Comparison of ENCODE assay signal across 8 cellular contexts in the genomic region with DNA sequence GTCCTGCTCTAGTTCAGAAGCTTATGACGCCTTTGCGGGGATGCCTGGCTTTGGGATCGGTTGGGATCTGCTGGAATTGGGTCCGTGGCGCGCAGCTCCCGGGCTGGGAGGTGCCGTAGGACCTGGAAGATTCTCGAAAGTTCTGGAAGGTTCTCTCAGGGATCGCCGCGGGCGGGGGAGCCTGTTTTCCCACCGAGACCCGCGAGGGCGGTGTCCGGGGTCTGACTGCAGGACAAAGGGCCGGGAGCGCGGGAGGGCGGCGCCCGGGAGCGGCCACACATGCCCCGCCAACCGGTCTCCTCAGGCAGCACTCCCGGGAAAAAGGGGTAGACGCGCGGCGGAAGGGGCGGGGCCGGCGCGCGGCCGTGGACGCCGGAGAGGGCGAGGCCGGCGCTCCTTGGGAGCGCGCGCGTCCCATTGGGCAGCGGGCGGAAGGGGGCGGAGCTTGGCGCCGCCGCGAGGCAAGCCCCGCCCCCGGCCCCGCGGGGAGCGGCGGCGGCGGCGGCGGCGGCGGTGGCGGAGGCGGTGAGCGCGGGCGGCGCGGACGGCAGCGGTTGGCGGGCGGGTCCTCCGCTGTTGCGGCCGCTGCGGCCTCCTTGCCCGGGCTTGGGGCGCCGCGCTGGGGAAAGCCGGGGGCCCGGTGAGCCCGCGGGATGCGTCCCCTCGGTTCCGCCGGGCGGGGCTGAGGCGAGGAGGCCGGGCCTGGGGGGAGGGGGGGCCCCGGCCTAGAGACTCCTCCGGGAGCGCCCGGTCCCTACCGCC. TPM values are rescaled to one million over a fixed set of nuclear protein-coding genes. Genes with fewer than 3 reads are reported as not detected.
DNase-seq lines count a peak whose midpoint lies in the region; ATAC-seq, FAIRE-seq and TF ChIP-seq lines count a peak whose summit lies in the region.

No MANE protein-coding gene starts in this region.

- peak overlapping the region; percentile 84 for H3K27ac Mint-ChIP-seq in T-helper 1 cell treated with Interleukin-12 subunit alpha and Interleukin-12 subunit beta and Interleukin-4 antibody, amounts not matched to agents 30 μg/mL and 1 μg/mL, for 36 hours

- DNase-seq in GM12892 (ENCODE audit: insufficient read length) (peak; percentile 99), NCI-H1436 treated with DMSO at 0.1 percent for 48 hours (lab: John Stamatoyannopoulos, UW) (peak; percentile 19), amygdala (lab: John Stamatoyannopoulos, UW) (peak; percentile 38 to 98 (median 81)), right cardiac atrium (peak; percentile 92 to 97 (median 97)), putamen (ENCODE audit: low spot score) (peak; percentile 93), uterus (peak; percentile 88 to 90)

- peaks cover 10% of the 10 kb centered on the region for H3K4me1 Mint-ChIP-seq in T-helper 1 cell treated with Interleukin-12 subunit alpha and Interleukin-12 subunit beta and Interleukin-4 antibody, amounts not matched to agents 30 μg/mL and 1 μg/mL, for 36 hours (ENCODE audit: low read depth)

- WGBS in right cardiac atrium, result under 1% methylated on average over 97 of the region's 101 CpGs

- ATAC-seq in HG02798 (IDR thresholded peaks at IDR 0.05; ENCODE audit: poor library complexity, unreplicated experiment), result peak; percentile 96
- peak; percentile 98 to 99 for ATAC-seq in right cardiac atrium

- peak; percentile 67; the same call in 1 of the 2 replicates for TF ChIP-seq POLR2A in GM12892 (IDR thresholded peaks at IDR 0.05; ENCODE audit: low read depth, low read length)
- peak; percentile 64 to 77 for TF ChIP-seq POLR2A in uterus (IDR thresholded peaks at IDR 0.05)

- H3K4me1 ChIP-seq in right cardiac atrium (ENCODE audit: control insufficient read depth, insufficient read depth, low read length), result peaks cover 2% of the 10 kb centered on the region
- peaks cover 5 to 15% of the 10 kb centered on the region in 2 donors for H3K4me1 ChIP-seq in uterus

- H3K27ac ChIP-seq in right cardiac atrium (ENCODE audit: low read length) (peak overlapping the region; percentile 96), uterus (peak overlapping the region; percentile 93 to 99)

- H3K36me3 Mint-ChIP-seq in T-helper 1 cell treated with Interleukin-12 subunit alpha and Interleukin-12 subunit beta and Interleukin-4 antibody, amounts not matched to agents 30 μg/mL and 1 μg/mL, for 36 hours (ENCODE audit: low read depth), result peaks cover 17% of the 10 kb centered on the region

- intact Hi-C loops in right cardiac atrium (cut with DNase I), result loop anchor here in 2 of 4 donors (10.0 kb wide), 1 partner anchor 70 kb away; the partner anchor contains the start of gene EFNA2 (in 2 of the 2)
- intact Hi-C loops in uterus (cut with DNase I; ENCODE audit: low total_unique reads), result no loop called here

- H3K27me3 Mint-ChIP-seq in T-helper 1 cell treated with Interleukin-12 subunit alpha and Interleukin-12 subunit beta and Interleukin-4 antibody, amounts not matched to agents 30 μg/mL and 1 μg/mL, for 36 hours (ENCODE audit: low read depth), result no peaks in the 10 kb centered on the region

- H3K36me3 ChIP-seq in uterus, result no peaks in the 10 kb centered on the region

- H3K9me3 ChIP-seq in right cardiac atrium (ENCODE audit: control insufficient read depth, low read length), result no peaks in the 10 kb centered on the region
- no peaks in the 10 kb centered on the region for H3K9me3 ChIP-seq in uterus

- peak overlapping the region; percentile 92 for H3K4me3 Mint-ChIP-seq in T-helper 1 cell treated with Interleukin-12 subunit alpha and Interleukin-12 subunit beta and Interleukin-4 antibody, amounts not matched to agents 30 μg/mL and 1 μg/mL, for 36 hours

- peak in 3 of 4 experiments; percentile 3 to 52 (median 17) for TF ChIP-seq CTCF in uterus (IDR thresholded peaks at IDR 0.05)

- H3K27me3 ChIP-seq in right cardiac atrium (ENCODE audit: control insufficient read depth, insufficient read depth) (no peaks in the 10 kb centered on the region), uterus (no peaks in the 10 kb centered on the region)

- H3K4me3 ChIP-seq in right cardiac atrium (ENCODE audit: low read length), result peak overlapping the region; percentile 96
- H3K4me3 ChIP-seq in uterus, result peak overlapping the region; percentile 72 to 94

- peak; percentile 99 for FAIRE-seq in GM12892 (lab: Jason Lieb, UNC)

- no peaks in the 10 kb centered on the region for H3K9me3 Mint-ChIP-seq in T-helper 1 cell treated with Interleukin-12 subunit alpha and Interleukin-12 subunit beta and Interleukin-4 antibody, amounts not matched to agents 30 μg/mL and 1 μg/mL, for 36 hours

RNA-seq across cellular contexts. Expression of gene NDUFS7, which starts 29.0 kb away (rescaled TPM):
- polyA plus RNA-seq in GM12892 (2012; ENCODE audit: missing spikeins), result 13.5 TPM
- total RNA-seq in right cardiac atrium, result 100 to 1,000 TPM; 209 to 294 (median 259) TPM
- polyA plus RNA-seq in right cardiac atrium, result 437 TPM
- 10 to 100 TPM; 39.2 to 65.5 (median 42.1) TPM for total RNA-seq in uterus

RNA-seq across cellular contexts. Expression of gene GAMT, which starts 46.7 kb away (rescaled TPM):
- polyA plus RNA-seq in GM12892 (2012; ENCODE audit: missing spikeins), result 12.3 TPM
- total RNA-seq in right cardiac atrium (10 to 100 TPM; 49.2 to 76.2 (median 66.4) TPM), uterus (10 to 100 TPM in 2 of 4 donors, 1 to 10 TPM in 2; 3.3 to 14.4 (median 8.4) TPM)
- polyA plus RNA-seq in right cardiac atrium, result 124 TPM

RNA-seq across cellular contexts. Expression of gene DAZAP1, which starts 52.7 kb away (rescaled TPM):
- 74.9 TPM for polyA plus RNA-seq in GM12892 (2012; ENCODE audit: missing spikeins)
- total RNA-seq in right cardiac atrium, result 10 to 100 TPM; 78.7 to 92.1 (median 85.0) TPM
- 65.3 TPM for polyA plus RNA-seq in right cardiac atrium
- total RNA-seq in uterus, result 100 to 1,000 TPM in 1 of 4 donors, 10 to 100 TPM in 1, 1 to 10 TPM in 2; 1.2 to 102 (median 23.8) TPM

Comparison
In these comparisons a context has a peak if more than half of its experiments do, and no peak if none do; other contexts are left out.
1. Peak in every context shown above with its lines: DNase-seq, ATAC-seq, H3K4me3 ChIP-seq and H3K27ac ChIP-seq.
2. DNase-seq: peak in every context shown above with its lines; median percentile 99 in GM12892; 97 in right cardiac atrium; 93 in putamen; 89 in uterus; 81 in amygdala; 19 in NCI-H1436 treated with DMSO at 0.1 percent for 48 hours.